1 cellular context compared by ENCODE assay signal in the genomic region with DNA sequence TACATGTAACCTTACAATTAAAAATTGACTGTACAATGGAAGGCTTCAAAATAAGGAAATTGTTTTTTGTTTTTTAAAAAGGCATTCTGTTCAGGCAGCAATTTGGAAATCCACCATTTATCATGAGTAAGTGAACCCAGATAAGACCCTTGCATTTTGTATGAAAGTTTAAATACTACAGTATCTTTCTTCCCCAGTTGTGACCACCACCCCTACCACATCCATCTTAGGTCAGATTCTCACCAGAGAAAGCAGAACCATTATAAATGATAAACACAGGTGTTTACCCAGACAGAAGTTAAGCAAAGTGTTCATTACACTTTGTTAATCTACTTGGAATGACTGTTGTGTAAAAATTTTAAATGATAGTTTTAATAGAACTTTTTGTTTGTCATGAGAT.
TF ChIP-seq lines count a peak whose summit lies in the region.

No MANE protein-coding gene starts in this region.

TF ChIP-seq in HepG2, 621 proteins besides CTCF, POLR2A, EP300 and RAD21:
- TF ChIP-seq, protein P1, sequence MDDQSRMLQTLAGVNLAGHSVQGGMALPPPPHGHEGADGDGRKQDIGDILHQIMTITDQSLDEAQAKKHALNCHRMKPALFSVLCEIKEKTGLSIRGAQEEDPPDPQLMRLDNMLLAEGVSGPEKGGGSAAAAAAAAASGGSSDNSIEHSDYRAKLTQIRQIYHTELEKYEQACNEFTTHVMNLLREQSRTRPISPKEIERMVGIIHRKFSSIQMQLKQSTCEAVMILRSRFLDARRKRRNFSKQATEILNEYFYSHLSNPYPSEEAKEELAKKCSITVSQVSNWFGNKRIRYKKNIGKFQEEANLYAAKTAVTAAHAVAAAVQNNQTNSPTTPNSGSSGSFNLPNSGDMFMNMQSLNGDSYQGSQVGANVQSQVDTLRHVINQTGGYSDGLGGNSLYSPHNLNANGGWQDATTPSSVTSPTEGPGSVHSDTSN (CRISPR knock-in tag; IDR thresholded peaks at IDR 0.05; ENCODE audit: borderline replicate concordance), result no peak
- TF ChIP-seq ZNF660 (CRISPR knock-in tag; IDR thresholded peaks at IDR 0.05; ENCODE audit: borderline replicate concordance, low read depth), result no peak
- TF ChIP-seq, protein P2, sequence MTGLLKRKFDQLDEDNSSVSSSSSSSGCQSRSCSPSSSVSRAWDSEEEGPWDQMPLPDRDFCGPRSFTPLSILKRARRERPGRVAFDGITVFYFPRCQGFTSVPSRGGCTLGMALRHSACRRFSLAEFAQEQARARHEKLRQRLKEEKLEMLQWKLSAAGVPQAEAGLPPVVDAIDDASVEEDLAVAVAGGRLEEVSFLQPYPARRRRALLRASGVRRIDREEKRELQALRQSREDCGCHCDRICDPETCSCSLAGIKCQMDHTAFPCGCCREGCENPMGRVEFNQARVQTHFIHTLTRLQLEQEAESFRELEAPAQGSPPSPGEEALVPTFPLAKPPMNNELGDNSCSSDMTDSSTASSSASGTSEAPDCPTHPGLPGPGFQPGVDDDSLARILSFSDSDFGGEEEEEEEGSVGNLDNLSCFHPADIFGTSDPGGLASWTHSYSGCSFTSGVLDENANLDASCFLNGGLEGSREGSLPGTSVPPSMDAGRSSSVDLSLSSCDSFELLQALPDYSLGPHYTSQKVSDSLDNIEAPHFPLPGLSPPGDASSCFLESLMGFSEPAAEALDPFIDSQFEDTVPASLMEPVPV (CRISPR knock-in tag; IDR thresholded peaks at IDR 0.05), result no peak
- no peak for TF ChIP-seq SETDB1 (CRISPR knock-in tag; IDR thresholded peaks at IDR 0.05; ENCODE audit: borderline replicate concordance)
- no peak for TF ChIP-seq KLF15 (CRISPR knock-in tag; IDR thresholded peaks at IDR 0.05; ENCODE audit: borderline replicate concordance)
- no peak for TF ChIP-seq ZNF598 (CRISPR knock-in tag; IDR thresholded peaks at IDR 0.05; ENCODE audit: borderline replicate concordance)
- no peak for TF ChIP-seq ZNF260 (CRISPR knock-in tag; IDR thresholded peaks at IDR 0.05; ENCODE audit: borderline replicate concordance, low read depth)
- no peak for TF ChIP-seq DPF2 (CRISPR knock-in tag; IDR thresholded peaks at IDR 0.05; ENCODE audit: borderline replicate concordance, low read depth)
